30 cellular contexts compared by ENCODE assay signal in genomic region chr21:21000576-21001175, GRCh38. TPM values are rescaled to one million over a fixed set of nuclear protein-coding genes. Genes with fewer than 3 reads are reported as not detected.
A peak's percentile ranks its signal among the peaks of the same experiment; 100 is the strongest.
DNase-seq lines count a peak whose midpoint lies in the region; ATAC-seq, FAIRE-seq and TF ChIP-seq lines count a peak whose summit lies in the region.
"Had no signal": no experiment of that assay in that cellular context is flagged by ENCODE, and none has a peak within 500 bp of the region (broad histone marks: within the 10 kb centered on the region; RNA-seq: fewer than 3 reads in every experiment).

No MANE protein-coding gene starts in this region.

- no peak overlapping the region for H4K8ac ChIP-seq in neuronal stem cell (ENCODE audit: low read depth, low read length)

- H2BK15ac ChIP-seq in neuronal stem cell (ENCODE audit: low read length), result no peak overlapping the region

- no peak overlapping the region for H3K14ac ChIP-seq in neuronal stem cell (ENCODE audit: low read length)

- no peak overlapping the region for H3K4me3 Mint-ChIP-seq in natural killer cell treated with Interleukin-12 subunit alpha and Interleukin-12 subunit beta and Interleukin-15 and Interleukin-18, amount 100 ng/mL, for 72 hours
- H3K4me3 Mint-ChIP-seq: activated CD4-positive, alpha-beta T cell treated with anti-CD3 and anti-CD28 coated beads, Interleukin-2, amount 10 ng/mL, durations not matched to agents 24 days and 14 days; activated T-cell treated with anti-CD3 and anti-CD28 coated beads, Interleukin-2, amount 50 U/mL, for 4 hours had no signal

- peak overlapping the region; percentile 24 for H2AFZ ChIP-seq in neuronal stem cell (ENCODE audit: low read length)

- no peak overlapping the region for H2BK5ac ChIP-seq in neuronal stem cell (ENCODE audit: low read length)

- no peak overlapping the region for H4K91ac ChIP-seq in neuronal stem cell (ENCODE audit: low read depth, low read length, poor library complexity)

- H2BK120ac ChIP-seq in neuronal stem cell (ENCODE audit: low read depth, low read length), result no peak overlapping the region

- peaks cover 0 to 2% of the 10 kb centered on the region in 2 donors for H3K27me3 Mint-ChIP-seq in natural killer cell treated with Interleukin-12 subunit alpha and Interleukin-12 subunit beta and Interleukin-15 and Interleukin-18, amount 100 ng/mL, for 72 hours

- H3K4me3 ChIP-seq in SK-N-MC (peak overlapping the region; percentile 84), dorsolateral prefrontal cortex (peak overlapping the region; percentile 63 to 93 (median 79)), neuronal stem cell (ENCODE audit: low read length in 2 of 2) (no peak overlapping the region)
- H3K4me3 ChIP-seq: breast epithelium, left lung, pancreas, SJSA1, spleen had no signal

- H3K23ac ChIP-seq in neuronal stem cell (ENCODE audit: low read depth, low read length, poor library complexity), result no peak overlapping the region

- peaks cover 3% of the 10 kb centered on the region; the same call in 1 of the 2 replicates for H3K36me3 ChIP-seq in SK-N-MC (ENCODE audit: insufficient read depth, low read length)
- H3K36me3 ChIP-seq in neuronal stem cell (replicated peaks in 1 of 2; ENCODE audit: control insufficient read depth in 2 of 2, insufficient read depth in 2 of 2, low read length in 2 of 2), result no peaks in the 10 kb centered on the region
- H3K36me3 ChIP-seq: breast epithelium, left lung, pancreas, SJSA1, spleen, WERI-Rb-1 had no signal

- peaks cover 0 to 15% of the 10 kb centered on the region in 2 donors for H3K4me1 Mint-ChIP-seq in natural killer cell treated with Interleukin-12 subunit alpha and Interleukin-12 subunit beta and Interleukin-15 and Interleukin-18, amount 100 ng/mL, for 72 hours (ENCODE audit: low read depth in 2 of 2)

- no peak for FAIRE-seq in GM19239 (lab: Jason Lieb, UNC)
- FAIRE-seq: colon, H1, pancreas had no signal

- H3K9me3 ChIP-seq in SK-N-MC (ENCODE audit: low read depth, low read length) (peaks cover 3% of the 10 kb centered on the region; the same call in 1 of the 2 replicates), neuronal stem cell (replicated peaks in 1 of 2; ENCODE audit: control insufficient read depth in 2 of 2, insufficient read depth in 1 of 2, low read depth in 1 of 2, low read length in 2 of 2) (peaks cover 0 to 5% of the 10 kb centered on the region in 2 donors)
- H3K9me3 ChIP-seq: breast epithelium, left lung, pancreas, SJSA1, spleen had no signal

- no peak overlapping the region for H2AK5ac ChIP-seq in neuronal stem cell (ENCODE audit: low read depth, low read length)

- H3K4me2 ChIP-seq in neuronal stem cell (ENCODE audit: insufficient read depth, low read length, poor library complexity, severe bottlenecking), result no peak overlapping the region

- intact Hi-C loops in dorsolateral prefrontal cortex (cut with DNase I), result loop anchor here in 1 of 2 donors (10.0 kb wide), 3 partner anchors 214 to 1794 kb away; no protein-coding TSS in a partner anchor

- no CpG with 5 or more reads among the region's 3 CpGs for WGBS in neuronal stem cell (ENCODE audit: extremely low coverage in 2 of 2, insufficient read length in 2 of 2, insufficient replicate concordance in 1 of 2), 2 donors

- peak in 4 of 56 donors; percentile 5 to 21 (median 9) for TF ChIP-seq CTCF in dorsolateral prefrontal cortex (IDR thresholded peaks at IDR 0.05 in 54 of 56, conservative IDR thresholded peaks at IDR 0.05 in 2 of 56; ENCODE audit: low read depth in 1 of 56, partially characterized antibody in 56 of 56)

- H3K27me3 ChIP-seq in dorsolateral prefrontal cortex (no peaks in the 10 kb centered on the region), neuronal stem cell (ENCODE audit: control insufficient read depth in 3 of 3, insufficient read depth in 3 of 3, low read depth in 1 of 3, low read length in 3 of 3) (peaks cover 0 to 8% (median 3%) of the 10 kb centered on the region in 3 experiments)
- H3K27me3 ChIP-seq: breast epithelium had no signal

- peak overlapping the region; percentile 69 for H3K9ac ChIP-seq in SK-N-MC (ENCODE audit: insufficient read length)
- no peak overlapping the region for H3K9ac ChIP-seq in neuronal stem cell (ENCODE audit: low read depth, low read length, poor library complexity)

- no peak overlapping the region for H3K27ac Mint-ChIP-seq in natural killer cell treated with Interleukin-12 subunit alpha and Interleukin-12 subunit beta and Interleukin-15 and Interleukin-18, amount 100 ng/mL, for 72 hours
- H3K27ac Mint-ChIP-seq: activated CD4-positive, alpha-beta T cell treated with anti-CD3 and anti-CD28 coated beads, Interleukin-2, amount 10 ng/mL, durations not matched to agents 24 days and 14 days had no signal

- H3K4ac ChIP-seq in neuronal stem cell (ENCODE audit: low read length), result no peak overlapping the region

- no peak overlapping the region for H2BK12ac ChIP-seq in neuronal stem cell (ENCODE audit: low read length)

- peak; percentile 21 for DNase-seq in Ammon's horn (ENCODE audit: low spot score)
- DNase-seq in SK-N-MC (ENCODE audit: low read depth, low spot score), result no peak
- no peak for DNase-seq in dorsolateral prefrontal cortex
- no peak for DNase-seq in neuronal stem cell (ENCODE audit: low spot score)
- DNase-seq in GM19239 (ENCODE audit: insufficient read length, low spot score), result no peak
- no peak for DNase-seq in NCI-H526 (lab: John Stamatoyannopoulos, UW)
- no peak for DNase-seq in natural killer cell treated with Interleukin-12 subunit alpha and Interleukin-12 subunit beta and Interleukin-15 and Interleukin-18, amount 100 ng/mL, for 72 hours (ENCODE audit: low spot score)
- DNase-seq: activated CD4-positive, alpha-beta T cell treated with anti-CD3 and anti-CD28 coated beads, Interleukin-2, amount 10 ng/mL, durations not matched to agents 24 days and 14 days; activated gamma-delta T cell treated with Interleukin-2 at 50 U/mL for 16 hours; activated T-cell treated with anti-CD3 and anti-CD28 coated beads, Interleukin-2, amount 50 U/mL, for 4 hours; DMS153; effector CD8-positive, alpha-beta T cell; left lung; naive B cell; NCI-H1048; NCI-H1694 treated with DMSO at 0.1 percent for 48 hours; NCI-H2171; NCI-H524 treated with DMSO at 0.1 percent for 48 hours; pancreas; right cardiac atrium; spleen; T-helper 2 cell; trophoblast cell; WERI-Rb-1 had no signal

- peak overlapping the region; percentile 70 for H3K27ac ChIP-seq in SK-N-MC
- H3K27ac ChIP-seq in dorsolateral prefrontal cortex, result peak overlapping the region in 58 of 59 donors; percentile 14 to 96 (median 84)
- H3K27ac ChIP-seq in neuronal stem cell (replicated peaks; ENCODE audit: low read length), result no peak overlapping the region
- H3K27ac ChIP-seq: breast epithelium, pancreas, SJSA1, spleen, WERI-Rb-1 had no signal

- no peaks in the 10 kb centered on the region for H3K79me1 ChIP-seq in neuronal stem cell (ENCODE audit: low read depth, low read length)

- H3K4me1 ChIP-seq in neuronal stem cell (ENCODE audit: control insufficient read depth in 2 of 2, insufficient read depth in 1 of 2, low read depth in 1 of 2, low read length in 2 of 2), result no peaks in the 10 kb centered on the region
- H3K4me1 ChIP-seq: SJSA1 had no signal

- H3K18ac ChIP-seq in neuronal stem cell (ENCODE audit: low read length), result no peak overlapping the region

- H3K9me3 Mint-ChIP-seq in natural killer cell treated with Interleukin-12 subunit alpha and Interleukin-12 subunit beta and Interleukin-15 and Interleukin-18, amount 100 ng/mL, for 72 hours, result no peaks in the 10 kb centered on the region
- H3K9me3 Mint-ChIP-seq: activated CD4-positive, alpha-beta T cell treated with anti-CD3 and anti-CD28 coated beads, Interleukin-2, amount 10 ng/mL, durations not matched to agents 24 days and 14 days; activated T-cell treated with anti-CD3 and anti-CD28 coated beads, Interleukin-2, amount 50 U/mL, for 4 hours; naive B cell had no signal

- H3K36me3 Mint-ChIP-seq in natural killer cell treated with Interleukin-12 subunit alpha and Interleukin-12 subunit beta and Interleukin-15 and Interleukin-18, amount 100 ng/mL, for 72 hours, result no peaks in the 10 kb centered on the region
- H3K36me3 Mint-ChIP-seq: naive B cell had no signal

- no peak for ATAC-seq in GM21786 (IDR thresholded peaks at IDR 0.05; ENCODE audit: unreplicated experiment)
- ATAC-seq in natural killer cell treated with Interleukin-12 subunit alpha and Interleukin-12 subunit beta and Interleukin-15 and Interleukin-18, amount 100 ng/mL, for 72 hours, result no peak
- ATAC-seq: activated T-cell treated with anti-CD3 and anti-CD28 coated beads, Interleukin-2, amount 50 U/mL, for 4 hours; left lung; pancreas; right cardiac atrium had no signal

RNA-seq across cellular contexts. Expression of gene NCAM2, which starts 2.5 kb away (rescaled TPM):
- 100 to 1,000 TPM; 102 to 293 (median 180) TPM for total RNA-seq in dorsolateral prefrontal cortex
- 0.67 TPM for polyA plus RNA-seq in neuronal stem cell (2013, experiment 1 of 2)
- 0.51 TPM for polyA plus RNA-seq in neuronal stem cell (2013, experiment 2 of 2)
- not detected for total RNA-seq in natural killer cell treated with Interleukin-12 subunit alpha and Interleukin-12 subunit beta and Interleukin-15 and Interleukin-18, amount 100 ng/mL, for 72 hours
- total RNA-seq: activated CD4-positive, alpha-beta T cell treated with anti-CD3 and anti-CD28 coated beads, Interleukin-2, amount 10 ng/mL, durations not matched to agents 24 days and 14 days; activated T-cell treated with anti-CD3 and anti-CD28 coated beads, Interleukin-2, amount 50 U/mL, for 4 hours; epithelial cell of proximal tubule; SJSA1 had no signal

Comparison
In these comparisons a context has a peak if more than half of its experiments do, and no peak if none do; other contexts are left out.
1. H3K4me3 ChIP-seq: peak in SK-N-MC (single experiment) and dorsolateral prefrontal cortex (59 of 59); none in neuronal stem cell (0 of 2).
2. RNA of gene NCAM2, which starts 2.5 kb away (total RNA-seq): 102 to 293 TPM in dorsolateral prefrontal cortex; not detected in natural killer cell treated with Interleukin-12 subunit alpha and Interleukin-12 subunit beta and Interleukin-15 and Interleukin-18, amount 100 ng/mL, for 72 hours; every median in the first group is over 100 times any median in the second.